ENCODE assay signal across 23 cellular contexts in genomic region chr5:62596691-62597090, GRCh38. TPM values are rescaled to one million over a fixed set of nuclear protein-coding genes. Genes with fewer than 3 reads are reported as not detected.
DNase-seq lines count a peak whose midpoint lies in the region; ATAC-seq and TF ChIP-seq lines count a peak whose summit lies in the region.
"Had no signal": no experiment of that assay in that cellular context is flagged by ENCODE, and none has a peak within 500 bp of the region (broad histone marks: within the 10 kb centered on the region; RNA-seq: fewer than 3 reads in every experiment).

No MANE protein-coding gene starts in this region.

- H3K27ac Mint-ChIP-seq in natural killer cell = peak overlapping the region; percentile 7 to 13
- H3K27ac Mint-ChIP-seq in natural killer cell treated with Interleukin-12 subunit alpha and Interleukin-12 subunit beta and Interleukin-15 and Interleukin-18, amount 100 ng/mL, for 72 hours = no peak overlapping the region
- H3K27ac Mint-ChIP-seq: CD8-positive, alpha-beta T cell had no signal

- intact Hi-C loops in natural killer cell (cut with micrococcal nuclease) = no loop called here

- H3K4me3 ChIP-seq in epithelial cell of esophagus (ENCODE audit: low read length) = no peak overlapping the region

- no peaks in the 10 kb centered on the region for H3K36me3 Mint-ChIP-seq in natural killer cell
- peaks cover 9% of the 10 kb centered on the region for H3K36me3 Mint-ChIP-seq in natural killer cell treated with Interleukin-12 subunit alpha and Interleukin-12 subunit beta and Interleukin-15 and Interleukin-18, amount 100 ng/mL, for 72 hours

- DNase-seq in natural killer cell (no peak), epithelial cell of esophagus (ENCODE audit: low read depth) (peak; percentile 7), kidney tubule cell (ENCODE audit: low spot score) (peak; percentile 8), HK-2 (ENCODE audit: unreplicated experiment) (no peak), NCI-H748 (lab: John Stamatoyannopoulos, UW; ENCODE audit: unreplicated experiment) (no peak)
- DNase-seq in natural killer cell treated with Interleukin-12 subunit alpha and Interleukin-12 subunit beta and Interleukin-15 and Interleukin-18, amount 100 ng/mL, for 72 hours (ENCODE audit: low spot score) = no peak
- DNase-seq: AML-193; C1 segment of cervical spinal cord; CD8-positive, alpha-beta T cell; DND-41; GDM1; KBM-7; MM.1S; NCI-H1092; NCI-H1436; NCI-H187 treated with DMSO at 0.1 percent for 48 hours; NCI-H748 treated with DMSO at 0.1 percent for 48 hours; NK-92 treated with Interleukin-12 subunit alpha and Interleukin-12 subunit beta, amount 100 ng/mL, for 24 hours; SIG-M5; SK-N-SH had no signal

- no peaks in the 10 kb centered on the region for H3K9me3 Mint-ChIP-seq in natural killer cell
- no peaks in the 10 kb centered on the region for H3K9me3 Mint-ChIP-seq in natural killer cell treated with Interleukin-12 subunit alpha and Interleukin-12 subunit beta and Interleukin-15 and Interleukin-18, amount 100 ng/mL, for 72 hours
- H3K9me3 Mint-ChIP-seq: CD8-positive, alpha-beta T cell had no signal

- no peak overlapping the region for H3K4me3 Mint-ChIP-seq in natural killer cell
- H3K4me3 Mint-ChIP-seq in natural killer cell treated with Interleukin-12 subunit alpha and Interleukin-12 subunit beta and Interleukin-15 and Interleukin-18, amount 100 ng/mL, for 72 hours = no peak overlapping the region
- H3K4me3 Mint-ChIP-seq: CD8-positive, alpha-beta T cell had no signal

- peaks cover 33 to 35% of the 10 kb centered on the region in 2 donors for H3K4me1 Mint-ChIP-seq in natural killer cell
- H3K4me1 Mint-ChIP-seq in natural killer cell treated with Interleukin-12 subunit alpha and Interleukin-12 subunit beta and Interleukin-15 and Interleukin-18, amount 100 ng/mL, for 72 hours (ENCODE audit: low read depth in 2 of 2) = peaks cover 18 to 26% of the 10 kb centered on the region in 2 donors

- no peaks in the 10 kb centered on the region for H3K27me3 Mint-ChIP-seq in natural killer cell (ENCODE audit: low read depth in 2 of 2)
- H3K27me3 Mint-ChIP-seq in natural killer cell treated with Interleukin-12 subunit alpha and Interleukin-12 subunit beta and Interleukin-15 and Interleukin-18, amount 100 ng/mL, for 72 hours = no peaks in the 10 kb centered on the region

- TF ChIP-seq CTCF in natural killer cell (IDR thresholded peaks at IDR 0.05) (no peak), epithelial cell of esophagus (IDR thresholded peaks at IDR 0.05; ENCODE audit: insufficient read depth, low read depth, low read length, missing control alignments) (no peak)

- no peak for ATAC-seq in natural killer cell
- no peak for ATAC-seq in natural killer cell treated with Interleukin-12 subunit alpha and Interleukin-12 subunit beta and Interleukin-15 and Interleukin-18, amount 100 ng/mL, for 72 hours
- no peak for ATAC-seq in HG03442 (IDR thresholded peaks at IDR 0.05; ENCODE audit: unreplicated experiment)
- ATAC-seq in GM21737 (IDR thresholded peaks at IDR 0.05; ENCODE audit: unreplicated experiment) = no peak
- ATAC-seq: CD8-positive, alpha-beta T cell; Panc1 had no signal

RNA-seq across cellular contexts. Expression of gene LRRC70, which starts 18.1 kb away (rescaled TPM):
- 10 to 100 TPM; 17.6 to 29.5 (median 21.2) TPM for total RNA-seq in natural killer cell
- total RNA-seq in natural killer cell treated with Interleukin-12 subunit alpha and Interleukin-12 subunit beta and Interleukin-15 and Interleukin-18, amount 100 ng/mL, for 72 hours = 1 to 10 TPM in 1 of 2 donors, under 1 TPM in 1; 0.95 to 3.3 TPM

Comparison
In these comparisons a context has a peak if more than half of its experiments do, and no peak if none do; other contexts are left out.
1. H3K27ac Mint-ChIP-seq: peak in natural killer cell (2 of 2); none in natural killer cell treated with Interleukin-12 subunit alpha and Interleukin-12 subunit beta and Interleukin-15 and Interleukin-18, amount 100 ng/mL, for 72 hours (0 of 2).
2. RNA of gene LRRC70, which starts 18.1 kb away (total RNA-seq): 17.6 to 29.5 TPM in natural killer cell; 0.95 to 3.3 TPM in natural killer cell treated with Interleukin-12 subunit alpha and Interleukin-12 subunit beta and Interleukin-15 and Interleukin-18, amount 100 ng/mL, for 72 hours; every median in the first group is over 4 times any median in the second.
3. DNase-seq: peak in epithelial cell of esophagus (single experiment) and kidney tubule cell (single experiment); none in natural killer cell (single experiment), natural killer cell treated with Interleukin-12 subunit alpha and Interleukin-12 subunit beta and Interleukin-15 and Interleukin-18, amount 100 ng/mL, for 72 hours (single experiment), HK-2 (single experiment) and NCI-H748 (single experiment).